ENCODE assay signal across 8 cellular contexts in genomic region chr10:31928531-31929259, GRCh38. TPM values are rescaled to one million over a fixed set of nuclear protein-coding genes. Genes with fewer than 3 reads are reported as not detected.
DNase-seq lines count a peak whose midpoint lies in the region; ATAC-seq and TF ChIP-seq lines count a peak whose summit lies in the region.

Gene ARHGAP12, minus strand, starts transcription at chr10:31928831. Its CDS starts 19,976 bp downstream, at chr10:31908855.

- H2BK5ac ChIP-seq in mesendoderm (ENCODE audit: low read length): peak within 1 kb of the TSS; percentile 96

- H4K8ac ChIP-seq in mesendoderm (ENCODE audit: low read depth, low read length): no peak within 1 kb of the TSS

- H3K79me1 ChIP-seq in mesendoderm (ENCODE audit: low read length): peaks cover 2% of the 10 kb centered on the region

- H2AK5ac ChIP-seq in mesendoderm (ENCODE audit: low read length): no peak within 1 kb of the TSS

- POLR2A ChIA-PET in BJ (lab: Charles Lee): no interaction called here

- H3K9me3 Mint-ChIP-seq in activated CD8-positive, alpha-beta memory T cell treated with anti-CD3 and anti-CD28 coated beads, Interleukin-2, amount 10 ng/mL, durations not matched to agents 7 days and 5 days (ENCODE audit: low read depth): no peaks in the 10 kb centered on the region

- H3K9ac ChIP-seq in endocrine pancreas (ENCODE audit: control insufficient read depth, insufficient read depth, low read length) (peak within 1 kb of the TSS; percentile 82), mesendoderm (ENCODE audit: low read length) (peak within 1 kb of the TSS; percentile 97)

- peak within 1 kb of the TSS; percentile 3 for H2BK120ac ChIP-seq in mesendoderm (ENCODE audit: low read depth, low read length)

- peaks cover 7% of the 10 kb centered on the region for H3K27me3 Mint-ChIP-seq in activated CD8-positive, alpha-beta memory T cell treated with anti-CD3 and anti-CD28 coated beads, Interleukin-2, amount 10 ng/mL, durations not matched to agents 7 days and 5 days

- no CpG with 5 or more reads among the region's 99 CpGs for WGBS in mesendoderm (ENCODE audit: extremely low coverage, insufficient coverage, low lambda C conversion rate)

- peaks cover 36% of the 10 kb centered on the region for H3K79me2 ChIP-seq in mesendoderm (ENCODE audit: control insufficient read depth, insufficient read depth, low read length)

- no peaks in the 10 kb centered on the region for H3K36me3 Mint-ChIP-seq in activated CD8-positive, alpha-beta memory T cell treated with anti-CD3 and anti-CD28 coated beads, Interleukin-2, amount 10 ng/mL, durations not matched to agents 7 days and 5 days

- H3K9me3 ChIP-seq in endocrine pancreas (ENCODE audit: control insufficient read depth, low read length): no peaks in the 10 kb centered on the region

- peak within 1 kb of the TSS; percentile 90 for H3K18ac ChIP-seq in mesendoderm (ENCODE audit: low read length)

- CTCF ChIA-PET in BJ (lab: Yijun Ruan, JAX): interaction anchor here (1.0 kb wide), 1 partner anchor 16 kb away, joined by 3 read pairs; no protein-coding TSS in a partner anchor
- CTCF ChIA-PET in activated CD8-positive, alpha-beta memory T cell treated with anti-CD3 and anti-CD28 coated beads, Interleukin-2, amount 10 ng/mL, durations not matched to agents 7 days and 5 days (lab: Charles Lee): interaction anchor here (1.2 kb wide), 1 partner anchor 64 kb away, joined by 3 read pairs; no protein-coding TSS in a partner anchor

- H3K4me3 ChIP-seq in BJ (ENCODE audit: low read depth, low read length) (peak within 1 kb of the TSS; percentile 73), endocrine pancreas (ENCODE audit: control insufficient read depth, insufficient read depth, low read length) (peak within 1 kb of the TSS; percentile 96), mesendoderm (ENCODE audit: low read length) (peak within 1 kb of the TSS; percentile 84)

- H3K4me3 Mint-ChIP-seq in activated CD8-positive, alpha-beta memory T cell treated with anti-CD3 and anti-CD28 coated beads, Interleukin-2, amount 10 ng/mL, durations not matched to agents 7 days and 5 days: peak within 1 kb of the TSS; percentile 82

- ATAC-seq in GM19035 (IDR thresholded peaks at IDR 0.05; ENCODE audit: unreplicated experiment) (peak; percentile 79), HG03280 (IDR thresholded peaks at IDR 0.05; ENCODE audit: unreplicated experiment) (peak; percentile 82)
- ATAC-seq in activated CD8-positive, alpha-beta memory T cell treated with anti-CD3 and anti-CD28 coated beads, Interleukin-2, amount 10 ng/mL, durations not matched to agents 7 days and 5 days: peak; percentile 84

- peak within 1 kb of the TSS; percentile 73 for H3K27ac Mint-ChIP-seq in activated CD8-positive, alpha-beta memory T cell treated with anti-CD3 and anti-CD28 coated beads, Interleukin-2, amount 10 ng/mL, durations not matched to agents 7 days and 5 days

- H3K4me1 ChIP-seq in endocrine pancreas (ENCODE audit: control insufficient read depth, insufficient read depth, low read length): peaks cover 6% of the 10 kb centered on the region
- peaks cover 6% of the 10 kb centered on the region for H3K4me1 ChIP-seq in mesendoderm (ENCODE audit: control insufficient read depth, low read depth, low read length)

- peak within 1 kb of the TSS; percentile 60 for H3K4ac ChIP-seq in mesendoderm (ENCODE audit: low read depth, low read length)

- peaks cover 48% of the 10 kb centered on the region for H3K4me1 Mint-ChIP-seq in activated CD8-positive, alpha-beta memory T cell treated with anti-CD3 and anti-CD28 coated beads, Interleukin-2, amount 10 ng/mL, durations not matched to agents 7 days and 5 days

- DNase-seq in BJ (ENCODE audit: low read depth) (no peak), NCI-H774 (lab: John Stamatoyannopoulos, UW) (peak; percentile 81), mesendoderm (peak; percentile 92)
- peak; percentile 84 for DNase-seq in activated CD8-positive, alpha-beta memory T cell treated with anti-CD3 and anti-CD28 coated beads, Interleukin-2, amount 10 ng/mL, durations not matched to agents 7 days and 5 days
- peak; percentile 55 for DNase-seq in stimulated activated CD8-positive, alpha-beta memory T cell treated with anti-CD3 and anti-CD28 coated beads, Interleukin-12 subunit alpha, Interleukin-12 subunit beta, amount 100 ng/mL, for 24 hours (ENCODE audit: extremely low read depth)

- no peak within 1 kb of the TSS for H2BK15ac ChIP-seq in mesendoderm (replicated peaks; ENCODE audit: low read depth)

- H4K5ac ChIP-seq in mesendoderm (ENCODE audit: low read length): no peak within 1 kb of the TSS

- peak; percentile 10; the same call in 1 of the 2 replicates for TF ChIP-seq CTCF in BJ (IDR thresholded peaks at IDR 0.05; ENCODE audit: insufficient read depth, low read depth, low read length)

- H3K36me3 ChIP-seq in BJ (ENCODE audit: control insufficient read depth, insufficient read depth, low read length) (no peaks in the 10 kb centered on the region), endocrine pancreas (ENCODE audit: control insufficient read depth, insufficient read depth, low read length) (no peaks in the 10 kb centered on the region), mesendoderm (ENCODE audit: control insufficient read depth, insufficient read depth, low read length) (no peaks in the 10 kb centered on the region)

- H3K23ac ChIP-seq in mesendoderm (ENCODE audit: low read length): peak within 1 kb of the TSS; percentile 59

- peak within 1 kb of the TSS; percentile 94 for H3K4me2 ChIP-seq in mesendoderm (ENCODE audit: low read length)

- H3K27me3 ChIP-seq in BJ (ENCODE audit: control insufficient read depth, insufficient read depth, low read length) (no peaks in the 10 kb centered on the region), endocrine pancreas (ENCODE audit: control insufficient read depth, insufficient read depth, low read length) (no peaks in the 10 kb centered on the region), mesendoderm (ENCODE audit: insufficient read depth, low read length, poor library complexity) (no peaks in the 10 kb centered on the region)

- peak within 1 kb of the TSS; percentile 97 for H3K56ac ChIP-seq in mesendoderm (ENCODE audit: low read length)

- peak within 1 kb of the TSS; percentile 99 for H3K27ac ChIP-seq in mesendoderm (ENCODE audit: low read depth, low read length)

RNA-seq across cellular contexts. Expression of gene ARHGAP12, which starts in this region (rescaled TPM):
- 7.5 and 16.5 TPM in 2 replicates for polyA plus RNA-seq in BJ (2011; rRNA removed)
- polyA minus RNA-seq in BJ (2011; rRNA and poly(A)+ RNA removed): 13.8 and 13.9 TPM in 2 replicates
- total RNA-seq in activated CD8-positive, alpha-beta memory T cell treated with anti-CD3 and anti-CD28 coated beads, Interleukin-2, amount 10 ng/mL, durations not matched to agents 7 days and 5 days: 1 to 10 TPM; 3.0 to 7.8 TPM
- 25.1 TPM for polyA plus RNA-seq in mesendoderm (2013, experiment 1 of 2)
- polyA plus RNA-seq in mesendoderm (2013, experiment 2 of 2): 25.2 TPM
